Comparison of ENCODE assay signal across 1 cellular context in the genomic region with DNA sequence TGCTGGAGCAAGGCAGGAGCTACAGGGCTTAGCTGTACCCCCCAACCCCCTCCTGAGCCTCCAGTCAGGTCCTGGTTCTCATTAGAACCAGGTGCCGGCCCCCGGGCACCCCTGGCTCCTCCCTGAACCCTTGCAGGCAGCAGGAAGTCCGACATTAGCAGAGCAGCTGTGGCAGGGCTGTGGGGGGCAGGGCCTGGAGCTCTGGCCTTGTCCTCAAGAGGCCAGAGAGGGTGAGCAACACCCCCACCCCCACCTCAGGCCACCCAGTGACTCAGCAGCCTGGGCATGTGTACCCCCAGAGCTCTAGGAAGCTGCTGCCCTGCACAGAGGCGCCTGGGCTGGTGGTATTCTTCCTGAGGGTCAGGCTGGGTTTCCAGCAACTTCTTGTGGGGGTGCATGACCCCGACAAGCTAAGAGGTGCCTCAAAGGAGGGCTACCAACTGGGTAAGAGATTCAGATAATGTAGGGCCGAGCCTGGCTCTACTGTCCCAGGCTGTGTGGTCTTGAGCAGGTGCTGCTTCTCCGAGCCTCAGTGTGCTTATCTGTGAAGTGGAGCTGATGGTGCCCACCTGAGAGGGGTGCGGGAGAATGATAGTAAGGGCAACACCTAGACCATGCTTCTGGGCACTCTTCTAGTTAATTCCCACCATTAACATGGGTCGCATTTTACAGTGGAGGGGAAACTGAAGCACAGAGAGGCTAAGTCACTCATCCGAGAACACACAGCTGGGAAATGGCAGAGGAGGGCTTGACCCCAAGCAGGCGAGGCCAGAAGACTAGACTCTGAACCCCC.
A peak's percentile ranks its signal among the peaks of the same experiment; 100 is the strongest.
TF ChIP-seq lines count a peak whose summit lies in the region.

No MANE protein-coding gene starts in this region.

TF ChIP-seq in K562, 482 proteins besides CTCF, POLR2A, EP300 and RAD21:
- no peak for TF ChIP-seq HOXB6 (CRISPR knock-in tag; IDR thresholded peaks at IDR 0.05; ENCODE audit: borderline replicate concordance)
- TF ChIP-seq FOS (IDR thresholded peaks at IDR 0.05; ENCODE audit: extremely low read depth, insufficient read length), result no peak
- no peak for TF ChIP-seq PCBP2 (IDR thresholded peaks at IDR 0.05; ENCODE audit: low read depth, low read length, poor library complexity, severe bottlenecking)
- peak; percentile 14; the same call in 1 of the 2 replicates for TF ChIP-seq NFE2 (IDR thresholded peaks at IDR 0.05; ENCODE audit: low read depth)
- no peak for TF ChIP-seq ZNF184 (CRISPR knock-in tag; IDR thresholded peaks at IDR 0.05)
- TF ChIP-seq HEY1 (CRISPR knock-in tag; IDR thresholded peaks at IDR 0.05; ENCODE audit: borderline replicate concordance), result no peak
- TF ChIP-seq, protein P1, sequence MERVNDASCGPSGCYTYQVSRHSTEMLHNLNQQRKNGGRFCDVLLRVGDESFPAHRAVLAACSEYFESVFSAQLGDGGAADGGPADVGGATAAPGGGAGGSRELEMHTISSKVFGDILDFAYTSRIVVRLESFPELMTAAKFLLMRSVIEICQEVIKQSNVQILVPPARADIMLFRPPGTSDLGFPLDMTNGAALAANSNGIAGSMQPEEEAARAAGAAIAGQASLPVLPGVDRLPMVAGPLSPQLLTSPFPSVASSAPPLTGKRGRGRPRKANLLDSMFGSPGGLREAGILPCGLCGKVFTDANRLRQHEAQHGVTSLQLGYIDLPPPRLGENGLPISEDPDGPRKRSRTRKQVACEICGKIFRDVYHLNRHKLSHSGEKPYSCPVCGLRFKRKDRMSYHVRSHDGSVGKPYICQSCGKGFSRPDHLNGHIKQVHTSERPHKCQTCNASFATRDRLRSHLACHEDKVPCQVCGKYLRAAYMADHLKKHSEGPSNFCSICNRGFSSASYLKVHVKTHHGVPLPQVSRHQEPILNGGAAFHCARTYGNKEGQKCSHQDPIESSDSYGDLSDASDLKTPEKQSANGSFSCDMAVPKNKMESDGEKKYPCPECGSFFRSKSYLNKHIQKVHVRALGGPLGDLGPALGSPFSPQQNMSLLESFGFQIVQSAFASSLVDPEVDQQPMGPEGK (CRISPR knock-in tag; IDR thresholded peaks at IDR 0.05; ENCODE audit: borderline replicate concordance), result no peak
- no peak for TF ChIP-seq U2AF2 (optimal IDR thresholded peaks at IDR 0.05; ENCODE audit: low read depth, low read length)
- no peak for TF ChIP-seq FUS (optimal IDR thresholded peaks at IDR 0.05; ENCODE audit: low read depth, low read length)
- TF ChIP-seq, protein P2, sequence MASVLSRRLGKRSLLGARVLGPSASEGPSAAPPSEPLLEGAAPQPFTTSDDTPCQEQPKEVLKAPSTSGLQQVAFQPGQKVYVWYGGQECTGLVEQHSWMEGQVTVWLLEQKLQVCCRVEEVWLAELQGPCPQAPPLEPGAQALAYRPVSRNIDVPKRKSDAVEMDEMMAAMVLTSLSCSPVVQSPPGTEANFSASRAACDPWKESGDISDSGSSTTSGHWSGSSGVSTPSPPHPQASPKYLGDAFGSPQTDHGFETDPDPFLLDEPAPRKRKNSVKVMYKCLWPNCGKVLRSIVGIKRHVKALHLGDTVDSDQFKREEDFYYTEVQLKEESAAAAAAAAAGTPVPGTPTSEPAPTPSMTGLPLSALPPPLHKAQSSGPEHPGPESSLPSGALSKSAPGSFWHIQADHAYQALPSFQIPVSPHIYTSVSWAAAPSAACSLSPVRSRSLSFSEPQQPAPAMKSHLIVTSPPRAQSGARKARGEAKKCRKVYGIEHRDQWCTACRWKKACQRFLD (CRISPR knock-in tag; IDR thresholded peaks at IDR 0.05), result no peak
- TF ChIP-seq RFX5 (IDR thresholded peaks at IDR 0.05; ENCODE audit: low read depth, low read length), result no peak
- TF ChIP-seq KDM5B (IDR thresholded peaks at IDR 0.05; ENCODE audit: insufficient replicate concordance, low read depth, low read length), result no peak
- no peak for TF ChIP-seq GABPB2 (CRISPR knock-in tag; conservative IDR thresholded peaks at IDR 0.05)
- peak; percentile 76 for TF ChIP-seq BCOR (IDR thresholded peaks at IDR 0.05)
- no peak for TF ChIP-seq BMI1 (IDR thresholded peaks at IDR 0.05; ENCODE audit: low read length)
- TF ChIP-seq ZFP36 (IDR thresholded peaks at IDR 0.05; ENCODE audit: low read depth, low read length, partially characterized antibody), result peak; percentile 44
- TF ChIP-seq ZNF589 (CRISPR knock-in tag; IDR thresholded peaks at IDR 0.05; ENCODE audit: low read depth), result no peak
- no peak for TF ChIP-seq SPI1 (IDR thresholded peaks at IDR 0.05; ENCODE audit: borderline replicate concordance, low read depth, low read length)
- TF ChIP-seq MTF1 (CRISPR knock-in tag; IDR thresholded peaks at IDR 0.05; ENCODE audit: borderline replicate concordance), result no peak
- TF ChIP-seq KDM1A (IDR thresholded peaks at IDR 0.05), result peak in 1 of 2 experiments; percentile 53; a peak in 1 of 4 replicates
- TF ChIP-seq POLR2AphosphoS5 (IDR thresholded peaks at IDR 0.05; ENCODE audit: control insufficient read depth, insufficient read depth, low read depth, low read length), result no peak
- TF ChIP-seq C11orf30 (IDR thresholded peaks at IDR 0.05; ENCODE audit: low read depth), result no peak
- no peak for TF ChIP-seq MTA3 (IDR thresholded peaks at IDR 0.05; ENCODE audit: borderline replicate concordance)
- TF ChIP-seq, protein P3, sequence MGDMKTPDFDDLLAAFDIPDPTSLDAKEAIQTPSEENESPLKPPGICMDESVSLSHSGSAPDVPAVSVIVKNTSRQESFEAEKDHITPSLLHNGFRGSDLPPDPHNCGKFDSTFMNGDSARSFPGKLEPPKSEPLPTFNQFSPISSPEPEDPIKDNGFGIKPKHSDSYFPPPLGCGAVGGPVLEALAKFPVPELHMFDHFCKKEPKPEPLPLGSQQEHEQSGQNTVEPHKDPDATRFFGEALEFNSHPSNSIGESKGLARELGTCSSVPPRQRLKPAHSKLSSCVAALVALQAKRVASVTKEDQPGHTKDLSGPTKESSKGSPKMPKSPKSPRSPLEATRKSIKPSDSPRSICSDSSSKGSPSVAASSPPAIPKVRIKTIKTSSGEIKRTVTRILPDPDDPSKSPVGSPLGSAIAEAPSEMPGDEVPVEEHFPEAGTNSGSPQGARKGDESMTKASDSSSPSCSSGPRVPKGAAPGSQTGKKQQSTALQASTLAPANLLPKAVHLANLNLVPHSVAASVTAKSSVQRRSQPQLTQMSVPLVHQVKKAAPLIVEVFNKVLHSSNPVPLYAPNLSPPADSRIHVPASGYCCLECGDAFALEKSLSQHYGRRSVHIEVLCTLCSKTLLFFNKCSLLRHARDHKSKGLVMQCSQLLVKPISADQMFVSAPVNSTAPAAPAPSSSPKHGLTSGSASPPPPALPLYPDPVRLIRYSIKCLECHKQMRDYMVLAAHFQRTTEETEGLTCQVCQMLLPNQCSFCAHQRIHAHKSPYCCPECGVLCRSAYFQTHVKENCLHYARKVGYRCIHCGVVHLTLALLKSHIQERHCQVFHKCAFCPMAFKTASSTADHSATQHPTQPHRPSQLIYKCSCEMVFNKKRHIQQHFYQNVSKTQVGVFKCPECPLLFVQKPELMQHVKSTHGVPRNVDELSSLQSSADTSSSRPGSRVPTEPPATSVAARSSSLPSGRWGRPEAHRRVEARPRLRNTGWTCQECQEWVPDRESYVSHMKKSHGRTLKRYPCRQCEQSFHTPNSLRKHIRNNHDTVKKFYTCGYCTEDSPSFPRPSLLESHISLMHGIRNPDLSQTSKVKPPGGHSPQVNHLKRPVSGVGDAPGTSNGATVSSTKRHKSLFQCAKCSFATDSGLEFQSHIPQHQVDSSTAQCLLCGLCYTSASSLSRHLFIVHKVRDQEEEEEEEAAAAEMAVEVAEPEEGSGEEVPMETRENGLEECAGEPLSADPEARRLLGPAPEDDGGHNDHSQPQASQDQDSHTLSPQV (IDR thresholded peaks at IDR 0.05), result 0 out of 2 replicates have a peak, but pooled peaks have one; percentile 30
- peak; percentile 74 for TF ChIP-seq RBM25 (IDR thresholded peaks at IDR 0.05; ENCODE audit: low read depth, low read length, severe bottlenecking)
- no peak for TF ChIP-seq KLF6 (CRISPR knock-in tag; IDR thresholded peaks at IDR 0.05; ENCODE audit: borderline replicate concordance)
